In the genomic region with DNA sequence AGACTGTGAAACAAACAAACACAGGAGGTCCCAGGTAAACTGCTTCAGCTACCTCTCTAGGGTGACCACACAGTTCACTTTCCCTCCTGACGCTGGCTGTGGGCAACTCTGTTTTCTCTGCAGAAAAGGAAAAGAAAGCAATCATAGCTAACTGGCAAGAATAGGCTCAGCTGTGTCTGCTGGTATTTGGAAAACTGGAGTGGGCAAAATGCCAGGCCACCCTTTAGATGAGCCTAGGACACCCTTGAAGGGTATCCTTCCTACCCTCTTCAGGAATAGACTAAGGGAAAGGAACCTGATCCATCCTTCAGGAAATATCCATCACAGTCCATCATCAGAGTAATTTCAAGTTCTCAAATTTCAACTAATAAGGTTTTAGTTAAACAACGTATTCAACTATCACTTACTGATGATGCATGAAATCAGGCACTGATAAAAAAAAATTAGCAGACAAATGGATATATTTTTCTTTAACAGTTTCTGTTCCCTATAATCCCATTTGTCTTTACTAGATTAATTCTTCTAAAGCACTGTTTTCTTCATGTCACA, we compare ENCODE assay signal across 1 cellular context.
TF ChIP-seq lines count a peak whose summit lies in the region.

No MANE protein-coding gene starts in this region.

TF ChIP-seq in WTC11, 78 proteins besides CTCF, POLR2A, EP300 and RAD21 (continued from another document):
- TF ChIP-seq ARID4B (CRISPR knock-in tag; IDR thresholded peaks at IDR 0.05; ENCODE audit: borderline replicate concordance) (no peak), TCF7 (CRISPR knock-in tag; IDR thresholded peaks at IDR 0.05; ENCODE audit: low read depth) (no peak), NFYB (CRISPR knock-in tag; conservative IDR thresholded peaks at IDR 0.05; ENCODE audit: low read depth) (no peak), GTF2I (CRISPR knock-in tag; conservative IDR thresholded peaks at IDR 0.05) (no peak), KAT7 (CRISPR knock-in tag; IDR thresholded peaks at IDR 0.05; ENCODE audit: borderline replicate concordance) (no peak), NR1H2 (CRISPR knock-in tag; IDR thresholded peaks at IDR 0.05) (no peak), HMGA2 (CRISPR knock-in tag; IDR thresholded peaks at IDR 0.05) (no peak), SMAD3 (CRISPR knock-in tag; IDR thresholded peaks at IDR 0.05; ENCODE audit: borderline replicate concordance) (no peak), ZNF671 (CRISPR knock-in tag; IDR thresholded peaks at IDR 0.05) (no peak), NFATC4 (CRISPR knock-in tag; IDR thresholded peaks at IDR 0.05) (no peak)
- TF ChIP-seq, protein P1, sequence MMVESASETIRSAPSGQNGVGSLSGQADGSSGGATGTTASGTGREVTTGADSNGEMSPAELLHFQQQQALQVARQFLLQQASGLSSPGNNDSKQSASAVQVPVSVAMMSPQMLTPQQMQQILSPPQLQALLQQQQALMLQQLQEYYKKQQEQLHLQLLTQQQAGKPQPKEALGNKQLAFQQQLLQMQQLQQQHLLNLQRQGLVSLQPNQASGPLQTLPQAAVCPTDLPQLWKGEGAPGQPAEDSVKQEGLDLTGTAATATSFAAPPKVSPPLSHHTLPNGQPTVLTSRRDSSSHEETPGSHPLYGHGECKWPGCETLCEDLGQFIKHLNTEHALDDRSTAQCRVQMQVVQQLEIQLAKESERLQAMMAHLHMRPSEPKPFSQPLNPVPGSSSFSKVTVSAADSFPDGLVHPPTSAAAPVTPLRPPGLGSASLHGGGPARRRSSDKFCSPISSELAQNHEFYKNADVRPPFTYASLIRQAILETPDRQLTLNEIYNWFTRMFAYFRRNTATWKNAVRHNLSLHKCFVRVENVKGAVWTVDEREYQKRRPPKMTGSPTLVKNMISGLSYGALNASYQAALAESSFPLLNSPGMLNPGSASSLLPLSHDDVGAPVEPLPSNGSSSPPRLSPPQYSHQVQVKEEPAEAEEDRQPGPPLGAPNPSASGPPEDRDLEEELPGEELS (CRISPR knock-in tag; IDR thresholded peaks at IDR 0.05) = no peak
- TF ChIP-seq, protein P2, sequence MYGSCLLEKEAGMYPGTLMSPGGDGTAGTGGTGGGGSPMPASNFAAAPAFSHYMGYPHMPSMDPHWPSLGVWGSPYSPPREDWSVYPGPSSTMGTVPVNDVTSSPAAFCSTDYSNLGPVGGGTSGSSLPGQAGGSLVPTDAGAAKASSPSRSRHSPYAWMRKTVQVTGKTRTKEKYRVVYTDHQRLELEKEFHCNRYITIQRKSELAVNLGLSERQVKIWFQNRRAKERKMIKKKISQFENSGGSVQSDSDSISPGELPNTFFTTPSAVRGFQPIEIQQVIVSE (CRISPR knock-in tag; IDR thresholded peaks at IDR 0.05; ENCODE audit: borderline replicate concordance) = no peak
TF ChIP-seq in WTC11: peak in this region for 0.
